8 cellular contexts compared by ENCODE assay signal in genomic region chr14:35808076-35808657, GRCh38. TPM values are rescaled to one million over a fixed set of nuclear protein-coding genes. Genes with fewer than 3 reads are reported as not detected.
DNase-seq lines count a peak whose midpoint lies in the region; ATAC-seq and TF ChIP-seq lines count a peak whose summit lies in the region.

No MANE protein-coding gene starts in this region.

- H3K4me1 ChIP-seq in PC-9 (replicated peaks; ENCODE audit: insufficient read depth), result peaks cover 9% of the 10 kb centered on the region; the same call in 1 of the 2 replicates
- H3K4me1 ChIP-seq in thoracic aorta (ENCODE audit: control insufficient read depth in 1 of 2, low read depth in 2 of 2), result peaks cover 19 to 28% of the 10 kb centered on the region in 2 donors

- H3K36me3 ChIP-seq in PC-9 (ENCODE audit: low read depth) (no peaks in the 10 kb centered on the region; the same call in 1 of the 2 replicates), thoracic aorta (no peaks in the 10 kb centered on the region)

- CTCF ChIA-PET in PC-9 (lab: Charles Lee), result no interaction called here

- peaks cover 7% of the 10 kb centered on the region; the same call in 1 of the 2 replicates for H3F3A ChIP-seq in PC-9 (ENCODE audit: insufficient read depth, low read depth)

- no peaks in the 10 kb centered on the region for H3K9me2 ChIP-seq in PC-9 (ENCODE audit: insufficient read depth)

- TF ChIP-seq CTCF in PC-9 (conservative IDR thresholded peaks at IDR 0.05) (no peak), choroid plexus epithelial cell (conservative IDR thresholded peaks at IDR 0.05; ENCODE audit: low read depth, low read length) (no peak), thoracic aorta (IDR thresholded peaks at IDR 0.05) (no peak)

- H3K4me2 ChIP-seq in PC-9, result peak overlapping the region; percentile 89

- BruUV-seq in PC-9 (replicated peaks; lab: Mats Ljungman, UMichigan), result no TSS peak

- ATAC-seq in thoracic aorta (ENCODE audit: insufficient number of reproducible peaks, low FRiP score, low read depth) (no peak), HG02798 (IDR thresholded peaks at IDR 0.05; ENCODE audit: poor library complexity, unreplicated experiment) (no peak), sciatic nerve (no peak)

- intact Hi-C loops in PC-9 (cut with micrococcal nuclease; ENCODE audit: unreplicated experiment) (no loop called here), sciatic nerve (cut with DNase I) (no loop called here)

- H3K4me3 ChIP-seq in PC-9, result peak overlapping the region; percentile 81
- H3K4me3 ChIP-seq in choroid plexus epithelial cell (ENCODE audit: low read depth, low read length), result peak overlapping the region; percentile 67
- peak overlapping the region; percentile 78 for H3K4me3 ChIP-seq in thoracic aorta

- H3K27me3 ChIP-seq in PC-9 (ENCODE audit: insufficient read depth, low read depth) (no peaks in the 10 kb centered on the region), thoracic aorta (replicated peaks; ENCODE audit: insufficient read depth) (no peaks in the 10 kb centered on the region)

- no peaks in the 10 kb centered on the region for H3K9me3 ChIP-seq in PC-9 (ENCODE audit: insufficient read depth, low read depth)
- no peaks in the 10 kb centered on the region for H3K9me3 ChIP-seq in thoracic aorta

- H3K27ac ChIP-seq in PC-9, result peak overlapping the region; percentile 65
- peak overlapping the region; percentile 80 to 86 for H3K27ac ChIP-seq in thoracic aorta

- peak overlapping the region; percentile 96 for H2AFZ ChIP-seq in PC-9

- DNase-seq in NCI-H2227 (lab: John Stamatoyannopoulos, UW; ENCODE audit: unreplicated experiment), result peak; percentile 38
- no peak for DNase-seq in NCI-H2227 treated with DMSO at 0.1 percent for 48 hours (lab: John Stamatoyannopoulos, UW)
- peak; percentile 21 to 36 for DNase-seq in PC-9
- peak; percentile 18 for DNase-seq in choroid plexus epithelial cell (ENCODE audit: low read depth)
- DNase-seq in medulla oblongata (ENCODE audit: extremely low spot score), result peak; percentile 32
- DNase-seq in thoracic aorta (ENCODE audit: low spot score), result no peak
- DNase-seq in sciatic nerve (ENCODE audit: low spot score), result no peak

- POLR2A ChIA-PET in PC-9 (lab: Charles Lee; ENCODE audit: unreplicated experiment), result no interaction called here

- H4K20me1 ChIP-seq in PC-9 (ENCODE audit: insufficient read depth), result no peaks in the 10 kb centered on the region; the same call in 1 of the 2 replicates

- peaks cover 23% of the 10 kb centered on the region for H3K79me2 ChIP-seq in PC-9 (ENCODE audit: low read depth)

RNA-seq across cellular contexts. Expression of gene RALGAPA1, which starts 0.9 kb away (rescaled TPM):
- 30.0 and 36.7 TPM in 2 replicates for total RNA-seq in PC-9 (2021)
- total RNA-seq in thoracic aorta, result 10 to 100 TPM; 73.2 to 88.0 TPM
- 127 TPM for total RNA-seq in sciatic nerve

RNA-seq across cellular contexts. Expression of gene BRMS1L, which starts 18.0 kb away (rescaled TPM):
- total RNA-seq in PC-9 (2021) (5.7 and 8.0 TPM in 2 replicates), thoracic aorta (10 to 100 TPM in 1 of 2 donors, 1 to 10 TPM in 1; 5.0 to 12.8 TPM), sciatic nerve (12.1 TPM)

Comparison
In these comparisons a context has a peak if more than half of its experiments do, and no peak if none do; other contexts are left out.
1. DNase-seq: peak in NCI-H2227 (single experiment), PC-9 (2 of 2), choroid plexus epithelial cell (single experiment) and medulla oblongata (single experiment); none in NCI-H2227 treated with DMSO at 0.1 percent for 48 hours (single experiment), thoracic aorta (single experiment) and sciatic nerve (single experiment).
2. Peak in every context shown above with its lines, with median percentiles within 50 percentile points of each other: H3K4me3 ChIP-seq.